1 cellular context compared by ENCODE assay signal in genomic region chrX:39953879-39954278, GRCh38.
TF ChIP-seq lines count a peak whose summit lies in the region.

No MANE protein-coding gene starts in this region.

TF ChIP-seq in HepG2, 621 proteins besides CTCF, POLR2A, EP300 and RAD21 (continued from another document and continues in another):
- no peak for TF ChIP-seq E2F2 (CRISPR knock-in tag; IDR thresholded peaks at IDR 0.05; ENCODE audit: borderline replicate concordance)
- 0 out of 2 replicates have a peak, but pooled peaks have one; percentile 42 for TF ChIP-seq MEIS2 (CRISPR knock-in tag; IDR thresholded peaks at IDR 0.05)
- peak; percentile 54; the same call in 1 of the 2 replicates for TF ChIP-seq MYC (CRISPR knock-in tag; IDR thresholded peaks at IDR 0.05; ENCODE audit: borderline replicate concordance)
- 0 out of 2 replicates have a peak, but pooled peaks have one; percentile 29 for TF ChIP-seq HINFP (CRISPR knock-in tag; IDR thresholded peaks at IDR 0.05; ENCODE audit: low read depth)
- TF ChIP-seq KDM1A (CRISPR knock-in tag; IDR thresholded peaks at IDR 0.05) = no peak
- TF ChIP-seq THAP11 (CRISPR knock-in tag; IDR thresholded peaks at IDR 0.05) = peak; percentile 77
- 0 out of 2 replicates have a peak, but pooled peaks have one; percentile 26 for TF ChIP-seq PPARG (CRISPR knock-in tag; conservative IDR thresholded peaks at IDR 0.05)
- no peak for TF ChIP-seq MAZ (IDR thresholded peaks at IDR 0.05; ENCODE audit: borderline replicate concordance, low read depth, low read length)
- TF ChIP-seq MAZ (CRISPR knock-in tag; IDR thresholded peaks at IDR 0.05; ENCODE audit: low read depth) = 0 out of 2 replicates have a peak, but pooled peaks have one; percentile 22
- TF ChIP-seq ZNF768 (CRISPR knock-in tag; IDR thresholded peaks at IDR 0.05) = peak; percentile 74
- TF ChIP-seq TCF12 (IDR thresholded peaks at IDR 0.05) = no peak
- TF ChIP-seq TCF12 (CRISPR knock-in tag; IDR thresholded peaks at IDR 0.05) = no peak
- TF ChIP-seq ZNF512 (CRISPR knock-in tag; IDR thresholded peaks at IDR 0.05) = no peak
- TF ChIP-seq KLF16 (CRISPR knock-in tag; IDR thresholded peaks at IDR 0.05) = 0 out of 4 replicates have a peak, but pooled peaks of 1 of the 2 experiments have one; percentile 33
- peak; percentile 81; the same call in 1 of the 2 replicates for TF ChIP-seq ZBTB43 (CRISPR knock-in tag; conservative IDR thresholded peaks at IDR 0.05)
- peak; percentile 26; the same call in 1 of the 2 replicates for TF ChIP-seq ZNF792 (CRISPR knock-in tag; IDR thresholded peaks at IDR 0.05)
- no peak for TF ChIP-seq ZNF572 (CRISPR knock-in tag; IDR thresholded peaks at IDR 0.05)
- TF ChIP-seq FOSL1 (CRISPR knock-in tag; IDR thresholded peaks at IDR 0.05; ENCODE audit: borderline replicate concordance) = no peak
- TF ChIP-seq ZNF24 (IDR thresholded peaks at IDR 0.05) = no peak
- TF ChIP-seq ARNT2 (CRISPR knock-in tag; IDR thresholded peaks at IDR 0.05; ENCODE audit: low read depth) = no peak
- peak; percentile 96 for TF ChIP-seq RXRA (CRISPR knock-in tag; IDR thresholded peaks at IDR 0.05)
- peak; percentile 43; the same call in 1 of the 2 replicates for TF ChIP-seq UBTF (CRISPR knock-in tag; IDR thresholded peaks at IDR 0.05)
- TF ChIP-seq KDM3A (CRISPR knock-in tag; IDR thresholded peaks at IDR 0.05; ENCODE audit: low read depth) = peak; percentile 54; the same call in 1 of the 2 replicates
- 0 out of 2 replicates have a peak, but pooled peaks have one; percentile 21 for TF ChIP-seq SP5 (CRISPR knock-in tag; IDR thresholded peaks at IDR 0.05; ENCODE audit: borderline replicate concordance, low read depth)
- peak; percentile 34; the same call in 1 of the 2 replicates for TF ChIP-seq DPF2 (CRISPR knock-in tag; IDR thresholded peaks at IDR 0.05; ENCODE audit: borderline replicate concordance, low read depth)
- TF ChIP-seq KDM2A (CRISPR knock-in tag; IDR thresholded peaks at IDR 0.05; ENCODE audit: borderline replicate concordance, low read depth) = peak; percentile 47; the same call in 1 of the 2 replicates
- TF ChIP-seq ZSCAN29 (CRISPR knock-in tag; conservative IDR thresholded peaks at IDR 0.05) = 0 out of 2 replicates have a peak, but pooled peaks have one; percentile 27
- TF ChIP-seq YEATS4 (CRISPR knock-in tag; IDR thresholded peaks at IDR 0.05; ENCODE audit: borderline replicate concordance) = no peak
- peak; percentile 100 for TF ChIP-seq ZNF780A (CRISPR knock-in tag; IDR thresholded peaks at IDR 0.05)
- peak; percentile 33; the same call in 1 of the 2 replicates for TF ChIP-seq STAG1 (CRISPR knock-in tag; IDR thresholded peaks at IDR 0.05)
- peak; percentile 32; the same call in 1 of the 2 replicates for TF ChIP-seq MTA1 (CRISPR knock-in tag; IDR thresholded peaks at IDR 0.05; ENCODE audit: borderline replicate concordance)
- peak; percentile 62 for TF ChIP-seq SKI (IDR thresholded peaks at IDR 0.05; ENCODE audit: partially characterized antibody)
- TF ChIP-seq FOSL2 (CRISPR knock-in tag; IDR thresholded peaks at IDR 0.05) = peak; percentile 68
- peak; percentile 47; the same call in 1 of the 2 replicates for TF ChIP-seq ZNF788 (CRISPR knock-in tag; IDR thresholded peaks at IDR 0.05; ENCODE audit: borderline replicate concordance)
- peak; percentile 44; the same call in 1 of the 2 replicates for TF ChIP-seq ZBTB38 (CRISPR knock-in tag; IDR thresholded peaks at IDR 0.05)
- TF ChIP-seq CBX1 (IDR thresholded peaks at IDR 0.05; ENCODE audit: low read depth) = peak; percentile 36
- peak; percentile 19; the same call in 1 of the 2 replicates for TF ChIP-seq PHF21A (CRISPR knock-in tag; IDR thresholded peaks at IDR 0.05)
- TF ChIP-seq MATR3 (CRISPR knock-in tag; IDR thresholded peaks at IDR 0.05) = no peak
- 0 out of 2 replicates have a peak, but pooled peaks have one; percentile 43 for TF ChIP-seq ARNTL (CRISPR knock-in tag; IDR thresholded peaks at IDR 0.05)
- peak; percentile 79 for TF ChIP-seq RARA (CRISPR knock-in tag; IDR thresholded peaks at IDR 0.05)
- TF ChIP-seq ZNF281 (CRISPR knock-in tag; IDR thresholded peaks at IDR 0.05; ENCODE audit: borderline replicate concordance) = peak; percentile 32; the same call in 1 of the 2 replicates
- no peak for TF ChIP-seq ZNF335 (CRISPR knock-in tag; IDR thresholded peaks at IDR 0.05)
- TF ChIP-seq ZBTB2 (CRISPR knock-in tag; IDR thresholded peaks at IDR 0.05; ENCODE audit: low read depth) = no peak
- TF ChIP-seq POGK (CRISPR knock-in tag; conservative IDR thresholded peaks at IDR 0.05) = no peak
- TF ChIP-seq ATF2 (CRISPR knock-in tag; IDR thresholded peaks at IDR 0.05) = no peak
- peak; percentile 50; the same call in 1 of the 2 replicates for TF ChIP-seq SOX5 (CRISPR knock-in tag; IDR thresholded peaks at IDR 0.05; ENCODE audit: borderline replicate concordance)
- TF ChIP-seq TSC22D2 (CRISPR knock-in tag; IDR thresholded peaks at IDR 0.05; ENCODE audit: borderline replicate concordance) = no peak
- TF ChIP-seq MXI1 (IDR thresholded peaks at IDR 0.05; ENCODE audit: borderline replicate concordance, low read depth, low read length) = peak; percentile 28; the same call in 1 of the 3 replicates
- peak; percentile 56; the same call in 1 of the 2 replicates for TF ChIP-seq ZFX (CRISPR knock-in tag; IDR thresholded peaks at IDR 0.05; ENCODE audit: low read depth)
- TF ChIP-seq ZFP41 (CRISPR knock-in tag; IDR thresholded peaks at IDR 0.05; ENCODE audit: borderline replicate concordance) = no peak
- TF ChIP-seq ZSCAN31 (CRISPR knock-in tag; IDR thresholded peaks at IDR 0.05; ENCODE audit: low read depth) = no peak
- TF ChIP-seq ETV5 (CRISPR knock-in tag; IDR thresholded peaks at IDR 0.05; ENCODE audit: borderline replicate concordance) = peak; percentile 19; the same call in 1 of the 2 replicates
